Comparison of ENCODE assay signal across 10 cellular contexts in genomic region chr3:185460719-185461350, GRCh38. TPM values are rescaled to one million over a fixed set of nuclear protein-coding genes. Genes with fewer than 3 reads are reported as not detected.
A peak's percentile ranks its signal among the peaks of the same experiment; 100 is the strongest.
DNase-seq lines count a peak whose midpoint lies in the region; ATAC-seq and TF ChIP-seq lines count a peak whose summit lies in the region.
"Had no signal": no experiment of that assay in that cellular context is flagged by ENCODE, and none has a peak within 500 bp of the region (broad histone marks: within the 10 kb centered on the region; RNA-seq: fewer than 3 reads in every experiment).

No MANE protein-coding gene starts in this region.

- H3K36me3 Mint-ChIP-seq in neural progenitor cell: peaks cover 3% of the 10 kb centered on the region

- H3K4me3 Mint-ChIP-seq in neural progenitor cell: no peak overlapping the region
- H3K4me3 Mint-ChIP-seq: effector memory CD8-positive, alpha-beta T cell had no signal

- H2AFZ ChIP-seq in neural progenitor cell (replicated peaks): no peak overlapping the region

- H3K27me3 Mint-ChIP-seq in neural progenitor cell (ENCODE audit: insufficient read depth, low read depth): peaks cover 2% of the 10 kb centered on the region

- no peaks in the 10 kb centered on the region for H3K4me1 Mint-ChIP-seq in neural progenitor cell

- no peak for ATAC-seq in GM21717 (IDR thresholded peaks at IDR 0.05; ENCODE audit: unreplicated experiment)
- ATAC-seq: effector memory CD8-positive, alpha-beta T cell had no signal

- H3K9ac ChIP-seq in colonic mucosa (ENCODE audit: low read depth in 2 of 2, low read length in 2 of 2) (no peak overlapping the region), neural progenitor cell (no peak overlapping the region)

- H4K20me1 ChIP-seq in neural progenitor cell (ENCODE audit: low read depth): no peaks in the 10 kb centered on the region

- H3K27ac Mint-ChIP-seq in neural progenitor cell: no peak overlapping the region
- H3K27ac Mint-ChIP-seq: effector memory CD8-positive, alpha-beta T cell had no signal

- H3K4me3 ChIP-seq in GM06990 (replicated peaks; ENCODE audit: low read depth, low read length) (no peak overlapping the region), colonic mucosa (no peak overlapping the region), neural progenitor cell (no peak overlapping the region)
- H3K4me3 ChIP-seq: SJSA1 had no signal

- no peaks in the 10 kb centered on the region for H3K4me1 ChIP-seq in colonic mucosa
- H3K4me1 ChIP-seq in neural progenitor cell: no peaks in the 10 kb centered on the region
- H3K4me1 ChIP-seq: SJSA1 had no signal

- H3K4me2 ChIP-seq in neural progenitor cell: no peak overlapping the region

- H3K27me3 ChIP-seq in GM06990 (replicated peaks; ENCODE audit: control insufficient read depth, insufficient read depth, low read length): no peaks in the 10 kb centered on the region
- H3K27me3 ChIP-seq in colonic mucosa: no peaks in the 10 kb centered on the region
- H3K27me3 ChIP-seq in neural progenitor cell: no peaks in the 10 kb centered on the region
- H3K27me3 ChIP-seq: SJSA1 had no signal

- H3K27ac ChIP-seq in colonic mucosa: no peak overlapping the region
- H3K27ac ChIP-seq in neural progenitor cell: no peak overlapping the region
- H3K27ac ChIP-seq: SJSA1 had no signal

- H3K9me3 ChIP-seq in colonic mucosa: no peaks in the 10 kb centered on the region
- no peaks in the 10 kb centered on the region for H3K9me3 ChIP-seq in neural progenitor cell (ENCODE audit: low read depth)
- H3K9me3 ChIP-seq: SJSA1 had no signal

- no peaks in the 10 kb centered on the region for H3K79me2 ChIP-seq in neural progenitor cell (ENCODE audit: low read depth)

- intact Hi-C loops in colonic mucosa (cut with DNase I): loop anchor here (5.0 kb wide), 1 partner anchor 116 kb away; no protein-coding TSS in a partner anchor

- no peak for DNase-seq in GM06990 (ENCODE audit: extremely low read depth, insufficient read length)
- peak; percentile 51 for DNase-seq in M059J (ENCODE audit: low read depth)
- DNase-seq in colonic mucosa: no peak
- DNase-seq in neural progenitor cell (ENCODE audit: low spot score): no peak
- DNase-seq in NCI-H2029 (lab: John Stamatoyannopoulos, UW): no peak
- DNase-seq in NCI-H146 (lab: John Stamatoyannopoulos, UW): no peak
- DNase-seq in SHP77 treated with DMSO at 0.1 percent for 48 hours (lab: John Stamatoyannopoulos, UW): no peak
- DNase-seq: effector memory CD8-positive, alpha-beta T cell had no signal

- TF ChIP-seq CTCF in GM06990 (IDR thresholded peaks at IDR 0.05; ENCODE audit: insufficient read depth, low read length, poor library complexity, severe bottlenecking): peak; percentile 16
- TF ChIP-seq CTCF in colonic mucosa (IDR thresholded peaks at IDR 0.05): peak; percentile 20
- TF ChIP-seq CTCF in neural progenitor cell (IDR thresholded peaks at IDR 0.05): peak; percentile 58

- H3K36me3 ChIP-seq in GM06990 (ENCODE audit: control insufficient read depth, insufficient read depth, low read length) (no peaks in the 10 kb centered on the region; the same call in 1 of the 2 replicates), colonic mucosa (no peaks in the 10 kb centered on the region), neural progenitor cell (no peaks in the 10 kb centered on the region)
- H3K36me3 ChIP-seq: SJSA1 had no signal

- no peaks in the 10 kb centered on the region for H3K9me3 Mint-ChIP-seq in neural progenitor cell

- no peaks in the 10 kb centered on the region for H3F3A ChIP-seq in neural progenitor cell (ENCODE audit: low read depth)

RNA-seq across cellular contexts. Expression of gene TMEM41A, which starts 38.0 kb away (rescaled TPM):
- 9.3 and 14.9 TPM in 2 replicates for total RNA-seq in M059J (2014; rRNA removed; shearing (Covaris generic))
- total RNA-seq in colonic mucosa (10 to 100 TPM; 14.8 to 22.4 TPM), neural progenitor cell (ENCODE audit: low replicate concordance) (10.6 and 11.8 TPM in 2 replicates)
